20 cellular contexts compared by ENCODE assay signal in genomic region chr6:143112084-143112768, GRCh38. TPM values are rescaled to one million over a fixed set of nuclear protein-coding genes. Genes with fewer than 3 reads are reported as not detected.
DNase-seq lines count a peak whose midpoint lies in the region; ATAC-seq, FAIRE-seq and TF ChIP-seq lines count a peak whose summit lies in the region.
"Had no signal": no experiment of that assay in that cellular context is flagged by ENCODE, and none has a peak within 500 bp of the region (broad histone marks: within the 10 kb centered on the region; RNA-seq: fewer than 3 reads in every experiment).

No MANE protein-coding gene starts in this region.

- CTCF ChIA-PET in HepG2 (lab: Yijun Ruan, JAX; ENCODE audit: low intra/inter-chr PET ratio, low total read pairs) (no interaction called here), WTC11 (lab: Charles Lee) (no interaction called here)

- peak; percentile 46 to 76 for ATAC-seq in activated CD4-positive, CD25-positive, alpha-beta regulatory T cell treated with anti-CD3 and anti-CD28 coated beads, Interleukin-2, amount 50 U/mL, for 24 hours
- peak; percentile 82 for ATAC-seq in GM21390 (IDR thresholded peaks at IDR 0.05; ENCODE audit: unreplicated experiment)
- ATAC-seq in HG02885 (IDR thresholded peaks at IDR 0.05; ENCODE audit: poor library complexity, unreplicated experiment), result peak; percentile 76
- no peak for ATAC-seq in HepG2
- no peak for ATAC-seq in WTC11
- ATAC-seq: SK-N-SH treated with all-trans-retinoic acid at 6 μM for 48 hours had no signal

- no peak overlapping the region for H3K27ac ChIP-seq in HepG2 (ENCODE audit: extremely low read length, insufficient read depth, low read length)
- H3K27ac ChIP-seq in brain microvascular endothelial cell, result no peak overlapping the region
- H3K27ac ChIP-seq: 22Rv1, epithelial cell of prostate, VCaP had no signal

- H3K9ac ChIP-seq in HepG2 (ENCODE audit: insufficient read depth, low read depth, low read length), result no peak overlapping the region

- H3K36me3 ChIP-seq in HepG2 (replicated peaks in 1 of 2; ENCODE audit: control insufficient read depth in 1 of 2, insufficient read depth in 2 of 2, low read length in 2 of 2) (no peaks in the 10 kb centered on the region), brain microvascular endothelial cell (replicated peaks) (no peaks in the 10 kb centered on the region)

- no peak overlapping the region for H3K4me3 Mint-ChIP-seq in WTC11
- H3K4me3 Mint-ChIP-seq: CD4-positive, alpha-beta memory T cell; IgD-negative memory B cell had no signal

- no peak for TF ChIP-seq CTCF in HepG2 (CRISPR knock-in tag; IDR thresholded peaks at IDR 0.05)
- TF ChIP-seq CTCF in brain microvascular endothelial cell (IDR thresholded peaks at IDR 0.05; ENCODE audit: low read depth, low read length, missing control alignments), result no peak
- TF ChIP-seq CTCF in WTC11 (IDR thresholded peaks at IDR 0.05), result no peak

- POLR2A ChIA-PET in HepG2 (lab: Yijun Ruan, JAX) (no interaction called here), WTC11 (lab: Charles Lee) (no interaction called here)

- BruUV-seq in HepG2 (replicated peaks; lab: Mats Ljungman, UMichigan), result no TSS peak

- H3K9me3 ChIP-seq in HepG2 (ENCODE audit: low read length), result no peaks in the 10 kb centered on the region

- H3K36me3 Mint-ChIP-seq in WTC11, result no peaks in the 10 kb centered on the region

- TF ChIP-seq POLR2A in HepG2 (IDR thresholded peaks at IDR 0.05; ENCODE audit: insufficient read depth in 1 of 2, low read depth in 2 of 2, low read length in 2 of 2), result no peak

- TF ChIP-seq EP300 in HepG2 (IDR thresholded peaks at IDR 0.05; ENCODE audit: low read depth in 2 of 2, low read length in 2 of 2), result no peak
- no peak for TF ChIP-seq EP300 in HepG2 (CRISPR knock-in tag; IDR thresholded peaks at IDR 0.05; ENCODE audit: borderline replicate concordance)

- H3K9me3 Mint-ChIP-seq in WTC11, result no peaks in the 10 kb centered on the region
- H3K9me3 Mint-ChIP-seq: IgD-negative memory B cell had no signal

- H3K4me1 ChIP-seq in HepG2 (ENCODE audit: insufficient read depth, low read length), result peaks cover 45% of the 10 kb centered on the region

- no peak overlapping the region for H3K27ac Mint-ChIP-seq in WTC11
- H3K27ac Mint-ChIP-seq: IgD-negative memory B cell had no signal

- no peak for FAIRE-seq in HepG2 (lab: Jason Lieb, UNC)
- FAIRE-seq: kidney had no signal

- WGBS in HepG2 (ENCODE audit: low lambda C conversion rate), result 81% methylated on average over 4 of the region's 4 CpGs

- in situ Hi-C loops in HepG2 (cut with HindIII; ENCODE audit: extremely low pct_ligation_motif_present, low pct_unique_long_range_greater_than_20kb), result no loop called here
- in situ Hi-C loops in brain microvascular endothelial cell (cut with HindIII; ENCODE audit: low pct_ligation_motif_present, low sequenced_read_pairs), result no loop called here

- H4K20me1 ChIP-seq in HepG2 (ENCODE audit: insufficient read depth, low read length), result no peaks in the 10 kb centered on the region

- H3K4me2 ChIP-seq in HepG2 (ENCODE audit: low read depth, low read length), result no peak overlapping the region

- H3K27me3 Mint-ChIP-seq in WTC11 (ENCODE audit: low read depth), result no peaks in the 10 kb centered on the region
- H3K27me3 Mint-ChIP-seq: IgD-negative memory B cell had no signal

- no peaks in the 10 kb centered on the region for H3K4me1 Mint-ChIP-seq in WTC11
- H3K4me1 Mint-ChIP-seq: CD4-positive, alpha-beta memory T cell had no signal

- H3K27me3 ChIP-seq in HepG2 (ENCODE audit: control insufficient read depth in 1 of 2, insufficient read depth in 2 of 2, low read length in 2 of 2) (no peaks in the 10 kb centered on the region), brain microvascular endothelial cell (replicated peaks) (no peaks in the 10 kb centered on the region)

- no peak overlapping the region for H3K4me3 ChIP-seq in HepG2 (replicated peaks in 1 of 3; ENCODE audit: insufficient read depth in 1 of 3, low read depth in 2 of 3, low read length in 3 of 3)
- no peak overlapping the region for H3K4me3 ChIP-seq in brain microvascular endothelial cell (ENCODE audit: low read depth, low read length)

- no peak for DNase-seq in activated CD4-positive, CD25-positive, alpha-beta regulatory T cell treated with anti-CD3 and anti-CD28 coated beads, Interleukin-2, amount 50 U/mL, for 72 hours
- DNase-seq in HepG2 (ENCODE audit: low spot score) (no peak), ecto neural progenitor cell (ENCODE audit: low spot score) (no peak), brain microvascular endothelial cell (no peak), WTC11 (ENCODE audit: low spot score) (no peak)
- DNase-seq: CD4-positive, alpha-beta memory T cell; cerebellar nuclear complex; glutamatergic neuron; kidney; NCI-H1105; NCI-H446; occipital lobe had no signal

- H2AFZ ChIP-seq in HepG2 (ENCODE audit: low read length), result no peak overlapping the region

- TF ChIP-seq RAD21 in HepG2 (CRISPR knock-in tag; IDR thresholded peaks at IDR 0.05), result no peak

- intact Hi-C loops in HepG2 (cut with micrococcal nuclease; ENCODE audit: unreplicated experiment), result no loop called here

- no peaks in the 10 kb centered on the region for H3K79me2 ChIP-seq in HepG2 (ENCODE audit: insufficient read depth, low read length)

TF ChIP-seq in HepG2, 621 proteins besides CTCF, POLR2A, EP300 and RAD21 (continues in another document):
- TF ChIP-seq FUBP1 (CRISPR knock-in tag; IDR thresholded peaks at IDR 0.05; ENCODE audit: borderline replicate concordance), result no peak
- no peak for TF ChIP-seq ZNF883 (CRISPR knock-in tag; IDR thresholded peaks at IDR 0.05; ENCODE audit: not compliant biosample characterization)
- TF ChIP-seq ZBTB3 (CRISPR knock-in tag; IDR thresholded peaks at IDR 0.05; ENCODE audit: borderline replicate concordance, low read depth), result no peak

TF ChIP-seq in WTC11, 78 proteins besides CTCF, POLR2A, EP300 and RAD21:
- TF ChIP-seq, protein P1, sequence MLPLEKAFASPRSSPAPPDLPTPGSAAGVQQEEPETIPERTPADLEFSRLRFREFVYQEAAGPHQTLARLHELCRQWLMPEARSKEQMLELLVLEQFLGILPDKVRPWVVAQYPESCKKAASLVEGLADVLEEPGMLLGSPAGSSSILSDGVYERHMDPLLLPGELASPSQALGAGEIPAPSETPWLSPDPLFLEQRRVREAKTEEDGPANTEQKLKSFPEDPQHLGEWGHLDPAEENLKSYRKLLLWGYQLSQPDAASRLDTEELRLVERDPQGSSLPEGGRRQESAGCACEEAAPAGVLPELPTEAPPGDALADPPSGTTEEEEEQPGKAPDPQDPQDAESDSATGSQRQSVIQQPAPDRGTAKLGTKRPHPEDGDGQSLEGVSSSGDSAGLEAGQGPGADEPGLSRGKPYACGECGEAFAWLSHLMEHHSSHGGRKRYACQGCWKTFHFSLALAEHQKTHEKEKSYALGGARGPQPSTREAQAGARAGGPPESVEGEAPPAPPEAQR (CRISPR knock-in tag; IDR thresholded peaks at IDR 0.05), result no peak
- TF ChIP-seq TP53 (CRISPR knock-in tag; IDR thresholded peaks at IDR 0.05) (no peak), TCF7 (CRISPR knock-in tag; IDR thresholded peaks at IDR 0.05; ENCODE audit: low read depth) (no peak), ZBTB21 (CRISPR knock-in tag; IDR thresholded peaks at IDR 0.05; ENCODE audit: borderline replicate concordance) (no peak), FOXJ3 (CRISPR knock-in tag; IDR thresholded peaks at IDR 0.05; ENCODE audit: borderline replicate concordance) (no peak)

RNA-seq across cellular contexts. Expression of gene AIG1, which starts 51.5 kb away (rescaled TPM):
- total RNA-seq in HepG2 (2016; rRNA removed; fragmentation: Illumina TruSeq; extraction: Trizol) (92.2 and 115 TPM in 2 replicates), WTC11 (2021) (38.8 to 44.0 TPM (median 39.3 TPM) in 3 replicates)
- 69.0 and 78.3 TPM in 2 replicates for total RNA-seq in HepG2 (2016; cell fraction: cytosol; rRNA removed; fragmentation: Illumina TruSeq; extraction: Trizol; ENCODE audit: low read depth)
- 86.4 and 118 TPM in 2 replicates for total RNA-seq in HepG2 (2016; cell fraction: insoluble cytoplasmic fraction; rRNA removed; fragmentation: Illumina TruSeq; extraction: Trizol)
- total RNA-seq in HepG2 (2016; cell fraction: membrane; rRNA removed; fragmentation: Illumina TruSeq; extraction: Trizol), result 94.9 and 96.7 TPM in 2 replicates
- 108 and 110 TPM in 2 replicates for total RNA-seq in HepG2 (2016; cell fraction: nucleus; rRNA removed; fragmentation: Illumina TruSeq; extraction: Trizol)
- polyA plus RNA-seq in HepG2 (2011; rRNA removed), result 180 and 197 TPM in 2 replicates
- polyA plus RNA-seq in HepG2 (2011; cell fraction: cytosol; rRNA removed), result 168 and 200 TPM in 2 replicates
- 65.3 and 74.7 TPM in 2 replicates for polyA plus RNA-seq in HepG2 (2011; cell fraction: nucleus; rRNA removed)
- 127 and 143 TPM in 2 replicates for polyA plus RNA-seq in HepG2 (2012)
- 95.4 and 123 TPM in 2 replicates for polyA plus RNA-seq in HepG2 (2016; cell fraction: cytosol; fragmentation: Illumina TruSeq; extraction: Trizol; ENCODE audit: low read depth)
- polyA plus RNA-seq in HepG2 (2016; cell fraction: insoluble cytoplasmic fraction; fragmentation: Illumina TruSeq; extraction: Trizol; ENCODE audit: low read depth), result 91.2 and 101 TPM in 2 replicates
- 103 and 106 TPM in 2 replicates for polyA plus RNA-seq in HepG2 (2016; cell fraction: membrane; fragmentation: Illumina TruSeq; extraction: Trizol; ENCODE audit: low read depth)
- 141 and 147 TPM in 2 replicates for polyA plus RNA-seq in HepG2 (2016; cell fraction: nucleus; fragmentation: Illumina TruSeq; extraction: Trizol; ENCODE audit: insufficient read depth, low read depth)
- polyA minus RNA-seq in HepG2 (2011; rRNA and poly(A)+ RNA removed; ENCODE audit: low replicate concordance), result 20.3 and 109 TPM in 2 replicates
- 67.3 and 76.3 TPM in 2 replicates for polyA minus RNA-seq in HepG2 (2011; cell fraction: cytosol; rRNA and poly(A)+ RNA removed)
- polyA minus RNA-seq in HepG2 (2011; cell fraction: nucleus; rRNA and poly(A)+ RNA removed), result 156 and 160 TPM in 2 replicates

Comparison
In these comparisons a context has a peak if more than half of its experiments do, and no peak if none do; other contexts are left out.
1. ATAC-seq: peak in activated CD4-positive, CD25-positive, alpha-beta regulatory T cell treated with anti-CD3 and anti-CD28 coated beads, Interleukin-2, amount 50 U/mL, for 24 hours (2 of 2), GM21390 (single experiment) and HG02885 (single experiment); none in HepG2 (single experiment) and WTC11 (single experiment).